In genomic region chr2:96010320-96011128, GRCh38 we compare ENCODE assay signal across 8 cellular contexts. TPM values are rescaled to one million over a fixed set of nuclear protein-coding genes. Genes with fewer than 3 reads are reported as not detected.
DNase-seq lines count a peak whose midpoint lies in the region; ATAC-seq, FAIRE-seq and TF ChIP-seq lines count a peak whose summit lies in the region.
"Not testable (repeated sequence)": the region's sequence is repeated elsewhere in the genome, so short reads cannot be mapped to it uniquely, and the experiment has no call there.

No MANE protein-coding gene starts in this region.

- intact Hi-C loops in uterus (cut with DNase I; ENCODE audit: low total_unique reads): not testable (repeated sequence)

- H3K9me2 ChIP-seq in MM.1S (replicated peaks; ENCODE audit: insufficient read depth, low read length): not testable (repeated sequence)

- ATAC-seq in GM18511 (IDR thresholded peaks at IDR 0.05; ENCODE audit: unreplicated experiment) (peak; percentile 98), HG02759 (IDR thresholded peaks at IDR 0.05; ENCODE audit: unreplicated experiment) (peak; percentile 98)

- peak overlapping the region; percentile 46; the same call in 1 of the 2 replicates for H3K4me3 ChIP-seq in MM.1S (ENCODE audit: low read length)
- peak overlapping the region; percentile 39 for H3K4me3 ChIP-seq in ectodermal cell (ENCODE audit: insufficient read depth, low read depth, low read length)
- H3K4me3 ChIP-seq in small intestine (ENCODE audit: low read depth in 1 of 2, low read length in 2 of 2): peak overlapping the region in 1 of 2 donors; percentile 38
- H3K4me3 ChIP-seq in uterus: peak overlapping the region; percentile 52 to 54

- not testable (repeated sequence) for H4K20me1 ChIP-seq in MM.1S (ENCODE audit: insufficient read depth, low read length)

- H3K4me1 ChIP-seq in MM.1S (ENCODE audit: low read length); ectodermal cell (ENCODE audit: control insufficient read depth, insufficient read depth, low read length); small intestine (ENCODE audit: control insufficient read depth in 2 of 2, insufficient read depth in 1 of 2, low read depth in 1 of 2, low read length in 1 of 2); uterus: not testable (repeated sequence)

- TF ChIP-seq CTCF in MM.1S (IDR thresholded peaks at IDR 0.05; ENCODE audit: low read length); uterus (IDR thresholded peaks at IDR 0.05): not testable (repeated sequence)

- peak overlapping the region; percentile 37; the same call in 1 of the 2 replicates for H3K4me2 ChIP-seq in MM.1S (ENCODE audit: low read depth, low read length)

- whole genome bisulfite sequencing in ectodermal cell, 2 experiments: 0 to 1% methylated on average over 26 to 27 of the region's 65 CpGs
- 0% methylated on average over 7 to 34 of the region's 65 CpGs for WGBS in small intestine, 3 donors

- H3F3A ChIP-seq in MM.1S (ENCODE audit: insufficient read depth, low read length): not testable (repeated sequence)

- H3K27me3 ChIP-seq in MM.1S (replicated peaks; ENCODE audit: insufficient read depth, low read length); ectodermal cell (ENCODE audit: control insufficient read depth, insufficient read depth, low read length, poor library complexity, severe bottlenecking); layer of hippocampus (ENCODE audit: control insufficient read depth, insufficient read depth, low read length); small intestine (ENCODE audit: control insufficient read depth in 2 of 2, insufficient read depth in 2 of 2, low read length in 2 of 2); uterus: not testable (repeated sequence)

- H2AFZ ChIP-seq in MM.1S (ENCODE audit: low read length): 0 out of 2 replicates have a peak overlapping the region, but pooled peaks have one; percentile 38

- peak overlapping the region; percentile 38; the same call in 1 of the 2 replicates for H3K9ac ChIP-seq in MM.1S (ENCODE audit: low read length)

- H3K79me2 ChIP-seq in MM.1S (ENCODE audit: low read length): not testable (repeated sequence)

- TF ChIP-seq POLR2A in uterus (IDR thresholded peaks at IDR 0.05): peak; percentile 55 to 60

- not testable (repeated sequence) for H3K36me3 ChIP-seq in MM.1S (replicated peaks; ENCODE audit: insufficient read depth, low read length); ectodermal cell (ENCODE audit: control insufficient read depth, insufficient read depth, low read length); small intestine (ENCODE audit: control insufficient read depth in 2 of 2, insufficient read depth in 2 of 2, low read length in 2 of 2); uterus

- not testable (repeated sequence) for FAIRE-seq in small intestine (lab: Jason Lieb, UNC)

- peak; percentile 95 for DNase-seq in MM.1S
- peak; percentile 99 for DNase-seq in activated CD8-positive, alpha-beta memory T cell treated with anti-CD3 and anti-CD28 coated beads, Interleukin-2, amount 50 U/mL, for 4 hours
- DNase-seq in small intestine: peak; percentile 89
- peak; percentile 95 to 96 for DNase-seq in uterus

- not testable (repeated sequence) for H3K9me3 ChIP-seq in MM.1S (replicated peaks; ENCODE audit: insufficient read depth, low read length); ectodermal cell (ENCODE audit: control insufficient read depth, low read length); small intestine (ENCODE audit: control insufficient read depth, low read depth); uterus

- H3K27ac ChIP-seq in MM.1S (ENCODE audit: low read length); ectodermal cell (ENCODE audit: insufficient read depth, low read depth, low read length, poor library complexity, severe bottlenecking): not testable (repeated sequence)
- H3K27ac ChIP-seq in layer of hippocampus (ENCODE audit: low read depth, low read length) (peak overlapping the region; percentile 80), small intestine (ENCODE audit: low read depth in 1 of 2, low read length in 1 of 2) (peak overlapping the region in 1 of 2 donors; percentile 49), uterus (peak overlapping the region; percentile 84 to 87)

RNA-seq across cellular contexts. Expression of gene ANKRD36C, which starts 18.9 kb away (rescaled TPM):
- 13.6 TPM for polyA plus RNA-seq in ectodermal cell (2013, experiment 1 of 4)
- polyA plus RNA-seq in ectodermal cell (2013, experiment 2 of 4): 16.2 TPM
- 10.4 TPM for polyA plus RNA-seq in ectodermal cell (2013, experiment 3 of 4)
- 13.2 TPM for polyA plus RNA-seq in ectodermal cell (2013, experiment 4 of 4)
- polyA plus RNA-seq in small intestine: 1 to 10 TPM in 1 of 3 donors, under 1 TPM in 1, not detected in 1; 0.27 to 2.8 TPM
- total RNA-seq in uterus: 100 to 1,000 TPM in 1 of 4 donors, 10 to 100 TPM in 3; 37.1 to 228 (median 58.2) TPM

RNA-seq across cellular contexts. Expression of gene GPAT2, which starts 24.2 kb away (rescaled TPM):
- not detected for polyA plus RNA-seq in ectodermal cell (2013, experiment 1 of 4)
- not detected for polyA plus RNA-seq in ectodermal cell (2013, experiment 2 of 4)
- not detected for polyA plus RNA-seq in ectodermal cell (2013, experiment 3 of 4)
- polyA plus RNA-seq in ectodermal cell (2013, experiment 4 of 4): 0.08 TPM
- polyA plus RNA-seq in small intestine: 1 to 10 TPM in 1 of 3 donors, under 1 TPM in 1, not detected in 1; 0.22 to 6.5 TPM
- 1 to 10 TPM in 3 of 4 donors, not detected in 1; 4.8 to 5.4 (median 5.3) TPM for total RNA-seq in uterus
